ENCODE assay signal across 13 cellular contexts in the genomic region with DNA sequence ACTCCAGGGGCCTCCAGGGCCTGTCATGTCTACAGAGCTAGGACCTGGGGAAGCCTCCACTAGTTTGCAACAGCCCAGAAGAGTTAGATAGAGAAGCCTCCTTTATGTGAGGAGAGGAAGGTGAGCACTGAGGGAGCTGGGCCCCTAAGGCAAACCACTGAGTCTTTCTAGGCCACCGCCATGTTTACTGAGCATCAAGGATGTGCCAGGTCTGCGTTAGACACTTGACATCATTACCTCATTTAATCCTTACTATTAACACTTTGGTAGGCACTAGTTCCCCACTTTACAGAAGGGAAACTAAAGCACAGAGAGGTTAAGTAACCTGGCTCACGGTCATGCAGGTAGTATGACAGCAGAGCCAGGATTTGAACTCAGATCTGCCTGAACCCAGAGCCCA. TPM values are rescaled to one million over a fixed set of nuclear protein-coding genes. Genes with fewer than 3 reads are reported as not detected.
DNase-seq lines count a peak whose midpoint lies in the region; ATAC-seq and TF ChIP-seq lines count a peak whose summit lies in the region.
"Had no signal": no experiment of that assay in that cellular context is flagged by ENCODE, and none has a peak within 500 bp of the region (broad histone marks: within the 10 kb centered on the region; RNA-seq: fewer than 3 reads in every experiment).

No MANE protein-coding gene starts in this region.

- H3K4me3 ChIP-seq in heart right ventricle (peak overlapping the region in 3 of 10 donors; percentile 5 to 11 (median 6)), upper lobe of right lung (no peak overlapping the region), lower leg skin (ENCODE audit: low read depth, poor library complexity, severe bottlenecking) (no peak overlapping the region)
- H3K4me3 ChIP-seq: MG63 had no signal

- POLR2A ChIA-PET in naive thymus-derived CD8-positive, alpha-beta T cell (lab: Charles Lee), result interaction anchor here (0.6 to 7.1 kb wide), 5 partner anchors 11 to 1558 kb away, joined by 3 to 84 read pairs (median 3); partner anchors contain the start of gene CTDSP2

- peaks cover 89% of the 10 kb centered on the region for H3K4me1 Mint-ChIP-seq in brain
- H3K4me1 Mint-ChIP-seq in naive thymus-derived CD8-positive, alpha-beta T cell, result peaks cover 42 to 96% (median 89%) of the 10 kb centered on the region in 4 donors

- TF ChIP-seq POLR2A in lower leg skin (IDR thresholded peaks at IDR 0.05), result no peak

- no peaks in the 10 kb centered on the region for H3K9me3 Mint-ChIP-seq in brain
- H3K9me3 Mint-ChIP-seq in naive thymus-derived CD8-positive, alpha-beta T cell, result no peaks in the 10 kb centered on the region

- H3K9me3 ChIP-seq in heart right ventricle (no peaks in the 10 kb centered on the region), upper lobe of right lung (no peaks in the 10 kb centered on the region)
- H3K9me3 ChIP-seq: MG63 had no signal

- TF ChIP-seq CTCF in heart right ventricle (IDR thresholded peaks at IDR 0.05) (no peak), brain (conservative IDR thresholded peaks at IDR 0.05) (no peak), upper lobe of right lung (IDR thresholded peaks at IDR 0.05) (no peak), lower leg skin (IDR thresholded peaks at IDR 0.05) (no peak), GM13976 (IDR thresholded peaks at IDR 0.05; ENCODE audit: borderline replicate concordance, control extremely low read depth, extremely low read depth, insufficient read depth, missing control alignments) (no peak)

- H3K36me3 Mint-ChIP-seq in brain, result peaks cover 9% of the 10 kb centered on the region
- H3K36me3 Mint-ChIP-seq in naive thymus-derived CD8-positive, alpha-beta T cell, result peaks cover 0 to 12% (median 0%) of the 10 kb centered on the region in 3 donors

- H3K36me3 ChIP-seq in heart right ventricle (peaks cover 0 to 26% (median 5%) of the 10 kb centered on the region in 9 donors), upper lobe of right lung (peaks cover 19% of the 10 kb centered on the region)

- WGBS in heart right ventricle, 2 donors, result 63 to 67% methylated on average over 3 of the region's 3 CpGs
- WGBS in lower leg skin, 2 donors, result 48 to 63% methylated on average over 3 of the region's 3 CpGs

- intact Hi-C loops in heart right ventricle (cut with DNase I), result loop anchor here in 5 of 10 donors (2.0 to 5.0 kb wide), 4 partner anchors 63 to 71 kb away; no protein-coding TSS in a partner anchor
- intact Hi-C loops in Right ventricle myocardium inferior (cut with DNase I), result no loop called here
- intact Hi-C loops in upper lobe of right lung (cut with DNase I), result no loop called here
- intact Hi-C loops in lower leg skin (cut with DNase I; ENCODE audit: low total_unique reads), result no loop called here

- no peak for ATAC-seq in heart right ventricle
- ATAC-seq in Right ventricle myocardium inferior, result no peak
- no peak for ATAC-seq in naive thymus-derived CD8-positive, alpha-beta T cell
- no peak for ATAC-seq in upper lobe of right lung
- ATAC-seq in HG03432 (IDR thresholded peaks at IDR 0.05; ENCODE audit: unreplicated experiment), result no peak

- DNase-seq in heart right ventricle (no peak), Right ventricle myocardium inferior (ENCODE audit: missing footprints) (no peak), upper lobe of right lung (no peak), lower leg skin (ENCODE audit: low spot score in 2 of 2) (no peak), GM13976 (ENCODE audit: low spot score) (no peak)
- DNase-seq in naive thymus-derived CD8-positive, alpha-beta T cell, result no peak
- DNase-seq: activated CD4-positive, alpha-beta T cell treated with anti-CD3 and anti-CD28 coated beads, Interleukin-2, amount 50 U/mL, for 4 hours; AML-193; anterior cingulate cortex; MG63 had no signal

- H3K4me1 ChIP-seq in heart right ventricle, result peaks cover 60 to 100% (median 100%) of the 10 kb centered on the region in 9 donors
- peaks cover 100% of the 10 kb centered on the region for H3K4me1 ChIP-seq in upper lobe of right lung

- H3K27me3 ChIP-seq in heart right ventricle (no peaks in the 10 kb centered on the region), upper lobe of right lung (no peaks in the 10 kb centered on the region)
- H3K27me3 ChIP-seq: MG63 had no signal

- H3K27ac ChIP-seq in heart right ventricle, result peak overlapping the region in 8 of 10 donors; percentile 23 to 100 (median 88)
- peak overlapping the region; percentile 7 for H3K27ac ChIP-seq in upper lobe of right lung

- peak overlapping the region; percentile 73 to 96 (median 93) for H3K27ac Mint-ChIP-seq in brain
- peak overlapping the region; percentile 88 to 99 (median 94) for H3K27ac Mint-ChIP-seq in naive thymus-derived CD8-positive, alpha-beta T cell

- in situ Hi-C loops in GM13976 (cut with MboI; ENCODE audit: low sequenced_read_pairs, unreplicated experiment), result loop anchor here (5.0 kb wide), 1 partner anchor 74 kb away; no protein-coding TSS in a partner anchor

- H3K4me3 Mint-ChIP-seq in brain, result peak overlapping the region; percentile 46 to 73 (median 50)
- peak overlapping the region in 9 of 10 donors; percentile 40 to 85 (median 68) for H3K4me3 Mint-ChIP-seq in naive thymus-derived CD8-positive, alpha-beta T cell

- H3K27me3 Mint-ChIP-seq in brain, result no peaks in the 10 kb centered on the region
- no peaks in the 10 kb centered on the region for H3K27me3 Mint-ChIP-seq in naive thymus-derived CD8-positive, alpha-beta T cell

RNA-seq across cellular contexts. Expression of gene CTDSP2, which starts 12.9 kb away (rescaled TPM):
- total RNA-seq in heart right ventricle (100 to 1,000 TPM in 2 of 10 donors, 10 to 100 TPM in 8; 76.4 to 138 (median 86.3) TPM), Right ventricle myocardium inferior (105 TPM), upper lobe of right lung (217 TPM), lower leg skin (100 to 1,000 TPM; 129 to 174 (median 169) TPM)
- polyA plus RNA-seq in heart right ventricle (10 to 100 TPM; 31.2 to 31.7 TPM), brain (ENCODE audit: insufficient read depth, low read depth, low replicate concordance) (67.6 TPM)
- 100 to 1,000 TPM; 258 to 262 TPM for total RNA-seq in naive thymus-derived CD8-positive, alpha-beta T cell
- 10 to 100 TPM; 51.4 to 81.2 (median 71.5) TPM for polyA plus RNA-seq in naive thymus-derived CD8-positive, alpha-beta T cell

RNA-seq across cellular contexts. Expression of gene AVIL, which starts 15.1 kb away (rescaled TPM):
- total RNA-seq in heart right ventricle, result 1 to 10 TPM in 9 of 10 donors, under 1 TPM in 1; 1.00 to 2.9 (median 1.7) TPM
- 1 to 10 TPM; 1.3 to 8.4 TPM for polyA plus RNA-seq in heart right ventricle
- 2.1 TPM for total RNA-seq in Right ventricle myocardium inferior
- 1.0 TPM for polyA plus RNA-seq in brain (ENCODE audit: insufficient read depth, low read depth, low replicate concordance)
- total RNA-seq in naive thymus-derived CD8-positive, alpha-beta T cell, result 10 to 100 TPM; 13.4 to 16.8 TPM
- polyA plus RNA-seq in naive thymus-derived CD8-positive, alpha-beta T cell, result under 1 TPM; 0.11 to 0.80 (median 0.13) TPM
- total RNA-seq in upper lobe of right lung, result 11.3 TPM
- 1 to 10 TPM; 1.6 to 4.6 (median 2.8) TPM for total RNA-seq in lower leg skin
- total RNA-seq: epithelial cell of proximal tubule had no signal

RNA-seq across cellular contexts. Expression of gene TSFM, which starts 51.1 kb away (rescaled TPM):
- 10 to 100 TPM; 41.2 to 70.6 (median 52.6) TPM for total RNA-seq in heart right ventricle
- 10 to 100 TPM; 22.9 to 58.0 TPM for polyA plus RNA-seq in heart right ventricle
- 48.2 TPM for total RNA-seq in Right ventricle myocardium inferior
- polyA plus RNA-seq in brain (ENCODE audit: insufficient read depth, low read depth, low replicate concordance), result 42.1 TPM
- total RNA-seq in naive thymus-derived CD8-positive, alpha-beta T cell, result 10 to 100 TPM; 18.9 to 29.0 TPM
- polyA plus RNA-seq in naive thymus-derived CD8-positive, alpha-beta T cell, result 10 to 100 TPM; 25.5 to 31.0 (median 28.3) TPM
- 24.3 TPM for total RNA-seq in upper lobe of right lung
- 10 to 100 TPM; 29.6 to 41.6 (median 34.5) TPM for total RNA-seq in lower leg skin
